9 cellular contexts compared by ENCODE assay signal in genomic region chr9:35758475-35759050, GRCh38. TPM values are rescaled to one million over a fixed set of nuclear protein-coding genes. Genes with fewer than 3 reads are reported as not detected.
A peak's percentile ranks its signal among the peaks of the same experiment; 100 is the strongest.
DNase-seq lines count a peak whose midpoint lies in the region; ATAC-seq and TF ChIP-seq lines count a peak whose summit lies in the region.
"Had no signal": no experiment of that assay in that cellular context is flagged by ENCODE, and none has a peak within 500 bp of the region (broad histone marks: within the 10 kb centered on the region; RNA-seq: fewer than 3 reads in every experiment).

No MANE protein-coding gene starts in this region.

- H3K27me3 ChIP-seq in cardiac muscle cell, result no peaks in the 10 kb centered on the region
- no peaks in the 10 kb centered on the region for H3K27me3 ChIP-seq in uterus

- H3K4me3 ChIP-seq in cardiac muscle cell, result no peak overlapping the region
- no peak overlapping the region for H3K4me3 ChIP-seq in uterus

- H3K36me3 Mint-ChIP-seq in activated T-helper 17 cell treated with anti-CD3 and anti-CD28 coated beads, Interleukin-2, amount 50 U/mL, for 72 hours (ENCODE audit: low read depth), result peaks cover 43% of the 10 kb centered on the region

- H3K36me3 ChIP-seq in cardiac muscle cell (peaks cover 5% of the 10 kb centered on the region), uterus (no peaks in the 10 kb centered on the region)

- H3K4me3 Mint-ChIP-seq in activated T-helper 17 cell treated with anti-CD3 and anti-CD28 coated beads, Interleukin-2, amount 50 U/mL, for 72 hours, result peak overlapping the region; percentile 98

- H3K27ac Mint-ChIP-seq in activated T-helper 17 cell treated with anti-CD3 and anti-CD28 coated beads, Interleukin-2, amount 50 U/mL, for 72 hours, result peak overlapping the region; percentile 97

- TF ChIP-seq POLR2A in uterus (IDR thresholded peaks at IDR 0.05), result no peak

- intact Hi-C loops in left ventricle myocardium superior (cut with micrococcal nuclease), result no loop called here
- intact Hi-C loops in uterus (cut with DNase I; ENCODE audit: low total_unique reads), result no loop called here

- H3K4me1 ChIP-seq in cardiac muscle cell (ENCODE audit: low read depth), result peaks cover 6% of the 10 kb centered on the region
- peaks cover 0 to 6% of the 10 kb centered on the region in 2 donors for H3K4me1 ChIP-seq in uterus

- H3K27ac ChIP-seq in cardiac muscle cell (peak overlapping the region; percentile 89), uterus (peak overlapping the region; percentile 75 to 86)

- TF ChIP-seq CTCF in cardiac muscle cell (IDR thresholded peaks at IDR 0.05; ENCODE audit: low read depth, low read length) (no peak), uterus (IDR thresholded peaks at IDR 0.05) (no peak)

- H3K9me3 ChIP-seq in cardiac muscle cell (ENCODE audit: low read depth) (no peaks in the 10 kb centered on the region), uterus (no peaks in the 10 kb centered on the region)

- H3K4me1 Mint-ChIP-seq in activated T-helper 17 cell treated with anti-CD3 and anti-CD28 coated beads, Interleukin-2, amount 50 U/mL, for 72 hours, result peaks cover 21% of the 10 kb centered on the region

- no peak for ATAC-seq in left ventricle myocardium superior
- ATAC-seq in activated T-helper 17 cell treated with anti-CD3 and anti-CD28 coated beads, Interleukin-2, amount 50 U/mL, for 72 hours (replicated peaks), result no peak
- no peak for ATAC-seq in HG03439 (IDR thresholded peaks at IDR 0.05; ENCODE audit: unreplicated experiment)

- no peaks in the 10 kb centered on the region for H3K9me3 Mint-ChIP-seq in activated T-helper 17 cell treated with anti-CD3 and anti-CD28 coated beads, Interleukin-2, amount 50 U/mL, for 72 hours

- H3K27me3 Mint-ChIP-seq in activated T-helper 17 cell treated with anti-CD3 and anti-CD28 coated beads, Interleukin-2, amount 50 U/mL, for 72 hours, result no peaks in the 10 kb centered on the region

- DNase-seq in cardiac muscle cell (ENCODE audit: low read depth in 1 of 2, low spot score in 1 of 2) (peak in 1 of 2 donors; percentile 80), left ventricle myocardium superior (no peak), iris pigment epithelial cell (ENCODE audit: low read depth) (peak; percentile 59), uterus (no peak), Ammon's horn (ENCODE audit: low spot score) (no peak), A172 (ENCODE audit: low spot score) (no peak)
- DNase-seq: occipital lobe had no signal

RNA-seq across cellular contexts. Expression of gene MSMP, which starts 4.5 kb away (rescaled TPM):
- not detected in 2 replicates for total RNA-seq in cardiac muscle cell
- polyA plus RNA-seq in cardiac muscle cell, result not detected in 2 replicates
- total RNA-seq in left ventricle myocardium superior, result not detected
- not detected for total RNA-seq in activated T-helper 17 cell treated with anti-CD3 and anti-CD28 coated beads, Interleukin-2, amount 50 U/mL, for 72 hours
- total RNA-seq in uterus, result not detected
- total RNA-seq in A172 (2014; rRNA removed; shearing (Covaris generic)), result not detected in 2 replicates
- total RNA-seq: occipital lobe had no signal

RNA-seq across cellular contexts. Expression of gene RGP1, which starts 9.5 kb away (rescaled TPM):
- total RNA-seq in cardiac muscle cell, result 24.1 and 30.4 TPM in 2 replicates
- 17.9 and 21.8 TPM in 2 replicates for polyA plus RNA-seq in cardiac muscle cell
- total RNA-seq in left ventricle myocardium superior, result 32.4 TPM
- 10 to 100 TPM; 18.9 to 25.6 TPM for total RNA-seq in activated T-helper 17 cell treated with anti-CD3 and anti-CD28 coated beads, Interleukin-2, amount 50 U/mL, for 72 hours
- total RNA-seq in uterus, result 10 to 100 TPM in 2 of 4 donors, 1 to 10 TPM in 2; 2.0 to 38.1 (median 10.3) TPM
- 10.4 and 16.1 TPM in 2 replicates for total RNA-seq in A172 (2014; rRNA removed; shearing (Covaris generic))

RNA-seq across cellular contexts. Expression of gene GBA2, which starts 9.5 kb away (rescaled TPM):
- 132 and 157 TPM in 2 replicates for total RNA-seq in cardiac muscle cell
- 135 and 140 TPM in 2 replicates for polyA plus RNA-seq in cardiac muscle cell
- 90.2 TPM for total RNA-seq in left ventricle myocardium superior
- total RNA-seq in activated T-helper 17 cell treated with anti-CD3 and anti-CD28 coated beads, Interleukin-2, amount 50 U/mL, for 72 hours, result 10 to 100 TPM; 27.0 to 36.0 TPM
- 100 to 1,000 TPM in 1 of 4 donors, 10 to 100 TPM in 3; 26.9 to 104 (median 42.1) TPM for total RNA-seq in uterus
- total RNA-seq in A172 (2014; rRNA removed; shearing (Covaris generic)), result 12.2 and 15.0 TPM in 2 replicates

RNA-seq across cellular contexts. Expression of gene CREB3, which starts 26.1 kb away (rescaled TPM):
- 45.7 and 51.5 TPM in 2 replicates for total RNA-seq in cardiac muscle cell
- polyA plus RNA-seq in cardiac muscle cell, result 62.3 and 84.2 TPM in 2 replicates
- 19.4 TPM for total RNA-seq in left ventricle myocardium superior
- total RNA-seq in activated T-helper 17 cell treated with anti-CD3 and anti-CD28 coated beads, Interleukin-2, amount 50 U/mL, for 72 hours, result 10 to 100 TPM; 23.9 to 40.3 TPM
- 100 to 1,000 TPM in 1 of 4 donors, 10 to 100 TPM in 3; 30.5 to 105 (median 47.2) TPM for total RNA-seq in uterus
- total RNA-seq in A172 (2014; rRNA removed; shearing (Covaris generic)), result 76.5 and 103 TPM in 2 replicates

RNA-seq across cellular contexts. Expression of gene TLN1, which starts 26.6 kb away (rescaled TPM):
- total RNA-seq in cardiac muscle cell, result 172 and 178 TPM in 2 replicates
- polyA plus RNA-seq in cardiac muscle cell, result 96.0 and 98.0 TPM in 2 replicates
- 243 TPM for total RNA-seq in left ventricle myocardium superior
- 100 to 1,000 TPM; 293 to 458 TPM for total RNA-seq in activated T-helper 17 cell treated with anti-CD3 and anti-CD28 coated beads, Interleukin-2, amount 50 U/mL, for 72 hours
- 100 to 1,000 TPM; 202 to 540 (median 281) TPM for total RNA-seq in uterus
- 139 and 155 TPM in 2 replicates for total RNA-seq in A172 (2014; rRNA removed; shearing (Covaris generic))
